8 cellular contexts compared by ENCODE assay signal in genomic region chr14:75068294-75069020, GRCh38. TPM values are rescaled to one million over a fixed set of nuclear protein-coding genes. Genes with fewer than 3 reads are reported as not detected.
DNase-seq lines count a peak whose midpoint lies in the region; ATAC-seq and TF ChIP-seq lines count a peak whose summit lies in the region.

No MANE protein-coding gene starts in this region.

- H3K9me2 ChIP-seq in neural cell (ENCODE audit: insufficient read depth, low read length), result no peaks in the 10 kb centered on the region

- ATAC-seq in HG03135 (IDR thresholded peaks at IDR 0.05; ENCODE audit: unreplicated experiment) (no peak), GM21723 (IDR thresholded peaks at IDR 0.05; ENCODE audit: unreplicated experiment) (no peak)

- H3K79me2 ChIP-seq in neural cell (replicated peaks; ENCODE audit: insufficient read depth, low read length), result no peaks in the 10 kb centered on the region

- peaks cover 19 to 39% (median 32%) of the 10 kb centered on the region in 11 experiments for H3K27me3 ChIP-seq in BLaER1 treated with 17β-estradiol and CSF1 and Interleukin-3, amounts not matched to agents 10 nM and 100 nM
- H3K27me3 ChIP-seq in MG63 (no peaks in the 10 kb centered on the region), neural cell (ENCODE audit: insufficient read depth, low read depth, low read length) (no peaks in the 10 kb centered on the region)
- H3K27me3 ChIP-seq in effector memory CD4-positive, alpha-beta T cell (replicated peaks; ENCODE audit: control insufficient read depth, insufficient read depth, low read length, poor library complexity, severe bottlenecking), result no peaks in the 10 kb centered on the region

- H3K27ac ChIP-seq in BLaER1 treated with 17β-estradiol and CSF1 and Interleukin-3, amounts not matched to agents 10 nM and 100 nM, result peak overlapping the region in 4 of 11 experiments; percentile 38 to 70 (median 58); a peak in 5 of 22 replicates
- H3K27ac ChIP-seq in effector memory CD4-positive, alpha-beta T cell (ENCODE audit: insufficient read depth, low read length, poor library complexity, severe bottlenecking), result peak overlapping the region; percentile 30
- no peak overlapping the region for H3K27ac ChIP-seq in neural cell (ENCODE audit: low read length)

- H3K4me3 ChIP-seq in BLaER1 treated with 17β-estradiol and CSF1 and Interleukin-3, amounts not matched to agents 10 nM and 100 nM, result peak overlapping the region; percentile 43 to 63 (median 49); a peak in 18 of 20 replicates
- H3K4me3 ChIP-seq in MG63, result peak overlapping the region; percentile 45
- peak overlapping the region; percentile 66 for H3K4me3 ChIP-seq in effector memory CD4-positive, alpha-beta T cell (ENCODE audit: insufficient read depth, low read depth, low read length, poor library complexity, severe bottlenecking)
- H3K4me3 ChIP-seq in neural cell (ENCODE audit: low read length), result peak overlapping the region; percentile 91

- no peak for TF ChIP-seq CTCF in neural cell (IDR thresholded peaks at IDR 0.05; ENCODE audit: poor library complexity, severe bottlenecking)

- TF ChIP-seq RAD21 in neural cell (conservative IDR thresholded peaks at IDR 0.05), result no peak

- peak overlapping the region; percentile 74 for H2AFZ ChIP-seq in neural cell (ENCODE audit: low read depth, low read length)

- peak overlapping the region in 10 of 11 experiments; percentile 33 to 69 (median 60); a peak in 16 of 22 replicates for H3K9ac ChIP-seq in BLaER1 treated with 17β-estradiol and CSF1 and Interleukin-3, amounts not matched to agents 10 nM and 100 nM
- peak overlapping the region; percentile 69 for H3K9ac ChIP-seq in neural cell (ENCODE audit: low read length)

- H3F3A ChIP-seq in neural cell (ENCODE audit: insufficient read depth, low read length, poor library complexity, severe bottlenecking), result no peaks in the 10 kb centered on the region

- H3K4me2 ChIP-seq in BLaER1 treated with 17β-estradiol and CSF1 and Interleukin-3, amounts not matched to agents 10 nM and 100 nM, result peak overlapping the region; percentile 66 to 92 (median 85)
- peak overlapping the region; percentile 65 for H3K4me2 ChIP-seq in neural cell (ENCODE audit: low read length)

- H4K20me1 ChIP-seq in BLaER1 treated with 17β-estradiol and CSF1 and Interleukin-3, amounts not matched to agents 10 nM and 100 nM, result no peaks in the 10 kb centered on the region
- no peaks in the 10 kb centered on the region for H4K20me1 ChIP-seq in neural cell (ENCODE audit: insufficient read depth)

- H3K36me3 ChIP-seq in BLaER1 treated with 17β-estradiol and CSF1 and Interleukin-3, amounts not matched to agents 10 nM and 100 nM, result no peaks in the 10 kb centered on the region
- no peaks in the 10 kb centered on the region for H3K36me3 ChIP-seq in MG63
- H3K36me3 ChIP-seq in effector memory CD4-positive, alpha-beta T cell (ENCODE audit: control insufficient read depth, insufficient read depth, low read length), result no peaks in the 10 kb centered on the region
- H3K36me3 ChIP-seq in neural cell (ENCODE audit: insufficient read depth, low read length), result no peaks in the 10 kb centered on the region

- H3K9me3 ChIP-seq in BLaER1 treated with 17β-estradiol and CSF1 and Interleukin-3, amounts not matched to agents 10 nM and 100 nM (replicated peaks in 1 of 11), result no peaks in the 10 kb centered on the region
- H3K9me3 ChIP-seq in MG63 (no peaks in the 10 kb centered on the region), neural cell (ENCODE audit: low read length) (no peaks in the 10 kb centered on the region)
- H3K9me3 ChIP-seq in effector memory CD4-positive, alpha-beta T cell (ENCODE audit: control insufficient read depth, low read length), result no peaks in the 10 kb centered on the region

- TF ChIP-seq EP300 in neural cell (conservative IDR thresholded peaks at IDR 0.05; ENCODE audit: poor library complexity, severe bottlenecking), result no peak

- H3K4me1 ChIP-seq in BLaER1 treated with 17β-estradiol and CSF1 and Interleukin-3, amounts not matched to agents 10 nM and 100 nM, result peaks cover 15 to 38% (median 20%) of the 10 kb centered on the region in 10 experiments
- H3K4me1 ChIP-seq in effector memory CD4-positive, alpha-beta T cell (ENCODE audit: control insufficient read depth, insufficient read depth, low read length, poor library complexity, severe bottlenecking), result peaks cover 8% of the 10 kb centered on the region

- DNase-seq in MG63 (no peak), HCEC 1CT (no peak)
- no peak for DNase-seq in effector memory CD4-positive, alpha-beta T cell
- no peak for DNase-seq in activated CD8-positive, alpha-beta memory T cell treated with anti-CD3 and anti-CD28 coated beads, Interleukin-2, amount 50 U/mL, for 48 hours

TF ChIP-seq in neural cell, 6 proteins besides CTCF, POLR2A, EP300 and RAD21:
- TF ChIP-seq REST (IDR thresholded peaks at IDR 0.05; ENCODE audit: borderline replicate concordance), result no peak
- TF ChIP-seq MXI1 (conservative IDR thresholded peaks at IDR 0.05; ENCODE audit: poor library complexity, severe bottlenecking), result no peak
- no peak for TF ChIP-seq EZH2 (IDR thresholded peaks at IDR 0.05; ENCODE audit: borderline replicate concordance, insufficient read depth, low read length, poor library complexity, severe bottlenecking)
- no peak for TF ChIP-seq SMC3 (conservative IDR thresholded peaks at IDR 0.05; ENCODE audit: poor library complexity)
- no peak for TF ChIP-seq POLR2AphosphoS5 (IDR thresholded peaks at IDR 0.05)
- TF ChIP-seq TAF1 (IDR thresholded peaks at IDR 0.05; ENCODE audit: low read depth), result no peak

RNA-seq across cellular contexts. Expression of gene ZC2HC1C, which starts 1.0 kb away (rescaled TPM):
- 0.99 TPM in 1 of 2 replicates, not detected in the other for total RNA-seq in MG63 (2014; rRNA removed; shearing (Covaris generic); ENCODE audit: low replicate concordance)
- 3.9 and 4.5 TPM in 2 replicates for polyA plus RNA-seq in neural cell
- polyA minus RNA-seq in neural cell, result 2.9 and 4.1 TPM in 2 replicates

RNA-seq across cellular contexts. Expression of gene ACYP1, which starts 4.6 kb away (rescaled TPM):
- total RNA-seq in MG63 (2014; rRNA removed; shearing (Covaris generic); ENCODE audit: low replicate concordance), result 10.8 and 53.9 TPM in 2 replicates
- polyA plus RNA-seq in neural cell, result 143 and 149 TPM in 2 replicates
- 23.6 and 34.2 TPM in 2 replicates for polyA minus RNA-seq in neural cell

RNA-seq across cellular contexts. Expression of gene MLH3, which starts 17.2 kb away (rescaled TPM):
- 9.0 and 9.1 TPM in 2 replicates for total RNA-seq in MG63 (2014; rRNA removed; shearing (Covaris generic); ENCODE audit: low replicate concordance)
- polyA plus RNA-seq in neural cell, result 16.9 and 17.3 TPM in 2 replicates
- polyA minus RNA-seq in neural cell, result 42.6 TPM in 2 replicates

RNA-seq across cellular contexts. Expression of gene NEK9, which starts 58.4 kb away (rescaled TPM):
- 19.7 and 67.7 TPM in 2 replicates for total RNA-seq in MG63 (2014; rRNA removed; shearing (Covaris generic); ENCODE audit: low replicate concordance)
- 9.4 and 22.9 TPM in 2 replicates for polyA plus RNA-seq in neural cell
- 13.1 and 14.4 TPM in 2 replicates for polyA minus RNA-seq in neural cell
